In the genomic region with DNA sequence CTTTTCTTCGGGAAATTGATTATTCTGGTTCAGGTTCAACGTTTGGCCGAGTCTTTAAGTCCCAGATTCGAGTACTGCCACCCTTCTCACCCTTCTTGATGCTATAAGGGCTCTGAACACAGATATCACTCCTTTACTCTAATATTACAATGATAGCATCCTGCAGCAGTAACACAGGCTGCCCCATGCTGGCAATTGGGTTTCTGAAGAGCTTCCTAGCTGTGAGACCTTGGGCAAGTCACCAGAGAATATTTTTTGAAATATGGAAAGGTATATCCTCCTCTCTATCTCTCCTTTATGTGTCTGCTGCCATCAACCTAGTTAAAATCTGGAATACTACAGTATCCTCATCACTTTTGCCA, we compare ENCODE assay signal across 8 cellular contexts. TPM values are rescaled to one million over a fixed set of nuclear protein-coding genes. Genes with fewer than 3 reads are reported as not detected.
DNase-seq lines count a peak whose midpoint lies in the region; ATAC-seq, FAIRE-seq and TF ChIP-seq lines count a peak whose summit lies in the region.

No MANE protein-coding gene starts in this region.

- dilution Hi-C loops in keratinocyte (cut with MboI; ENCODE audit: extremely low pct_ligation_motif_present, low sequenced_read_pairs), result no loop called here

- H3F3A ChIP-seq in GM23338 (replicated peaks; ENCODE audit: low read depth) (no peaks in the 10 kb centered on the region), PC-3 (ENCODE audit: low read length, unreplicated experiment) (no peaks in the 10 kb centered on the region)

- peak overlapping the region; percentile 91 for H3K4me3 Mint-ChIP-seq in GM23338

- no peak for DNase-seq in GM23338 (ENCODE audit: low spot score)
- DNase-seq in PC-3, result no peak
- DNase-seq in keratinocyte (ENCODE audit: low read depth, low spot score), result no peak
- DNase-seq in upper lobe of left lung, result no peak
- DNase-seq in cerebellum (ENCODE audit: low spot score), result no peak
- DNase-seq in mucosa of gallbladder (ENCODE audit: low spot score), result no peak
- no peak for DNase-seq in NCI-H748 (lab: John Stamatoyannopoulos, UW; ENCODE audit: unreplicated experiment)

- peak overlapping the region; percentile 70 for H3K4me3 ChIP-seq in GM23338
- H3K4me3 ChIP-seq in PC-3 (ENCODE audit: low read length), result peak overlapping the region; percentile 68
- H3K4me3 ChIP-seq in keratinocyte (ENCODE audit: control insufficient read depth in 2 of 3, extremely low read depth in 1 of 3, insufficient read depth in 2 of 3, low read depth in 1 of 3, low read length in 3 of 3), result peak overlapping the region; percentile 54 to 63 (median 56)
- peak overlapping the region in 3 of 4 donors; percentile 46 to 71 (median 66) for H3K4me3 ChIP-seq in upper lobe of left lung

- no peaks in the 10 kb centered on the region for H4K20me1 ChIP-seq in GM23338 (replicated peaks; ENCODE audit: insufficient read depth)
- H4K20me1 ChIP-seq in PC-3 (ENCODE audit: low read length), result no peaks in the 10 kb centered on the region
- no peaks in the 10 kb centered on the region for H4K20me1 ChIP-seq in keratinocyte (ENCODE audit: control insufficient read depth, extremely low read depth, insufficient read depth, low read length)

- no peaks in the 10 kb centered on the region for H3K36me3 ChIP-seq in GM23338 (ENCODE audit: insufficient read depth)
- no peaks in the 10 kb centered on the region for H3K36me3 ChIP-seq in PC-3 (ENCODE audit: low read depth, low read length)
- H3K36me3 ChIP-seq in keratinocyte (ENCODE audit: control insufficient read depth in 2 of 2, extremely low read depth in 1 of 2, insufficient read depth in 2 of 2, low read length in 2 of 2), result no peaks in the 10 kb centered on the region
- H3K36me3 ChIP-seq in upper lobe of left lung, result no peaks in the 10 kb centered on the region

- no peaks in the 10 kb centered on the region for H3K9me2 ChIP-seq in GM23338 (ENCODE audit: insufficient read depth)
- no peaks in the 10 kb centered on the region for H3K9me2 ChIP-seq in PC-3 (replicated peaks; ENCODE audit: low read length)

- no peaks in the 10 kb centered on the region for H3K27me3 ChIP-seq in GM23338 (ENCODE audit: insufficient read depth)
- H3K27me3 ChIP-seq in PC-3 (ENCODE audit: low read length), result no peaks in the 10 kb centered on the region
- no peaks in the 10 kb centered on the region for H3K27me3 ChIP-seq in keratinocyte (ENCODE audit: control insufficient read depth, extremely low read depth, insufficient read depth, low read length)
- H3K27me3 ChIP-seq in upper lobe of left lung, result no peaks in the 10 kb centered on the region

- intact Hi-C loops in PC-3 (cut with micrococcal nuclease), result no loop called here

- H3K9me3 Mint-ChIP-seq in GM23338, result no peaks in the 10 kb centered on the region; the same call in 2 of the 3 replicates

- TF ChIP-seq CTCF in GM23338 (conservative IDR thresholded peaks at IDR 0.05; ENCODE audit: low read depth in 2 of 2) (no peak), PC-3 (conservative IDR thresholded peaks at IDR 0.05; ENCODE audit: low read depth, low read length) (no peak), keratinocyte (optimal IDR thresholded peaks at IDR 0.05 in 1 of 3, IDR thresholded peaks at IDR 0.05 in 1 of 3, conservative IDR thresholded peaks at IDR 0.05 in 1 of 3; ENCODE audit: extremely low read depth in 1 of 3, insufficient read depth in 2 of 3, low read length in 3 of 3) (no peak), upper lobe of left lung (IDR thresholded peaks at IDR 0.05) (no peak)

- peaks cover 4% of the 10 kb centered on the region; the same call in 1 of the 2 replicates for H3K4me1 ChIP-seq in GM23338 (ENCODE audit: insufficient read depth)
- no peaks in the 10 kb centered on the region for H3K4me1 ChIP-seq in PC-3 (ENCODE audit: insufficient read depth, low read length)
- no peaks in the 10 kb centered on the region for H3K4me1 ChIP-seq in keratinocyte (ENCODE audit: control insufficient read depth, extremely low read depth, insufficient read depth, low read length)
- peaks cover 0 to 2% (median 0%) of the 10 kb centered on the region in 4 donors for H3K4me1 ChIP-seq in upper lobe of left lung

- TF ChIP-seq POLR2A in upper lobe of left lung (IDR thresholded peaks at IDR 0.05), result no peak

- POLR2A ChIA-PET in PC-3 (lab: Charles Lee; ENCODE audit: unreplicated experiment), result no interaction called here

- no peaks in the 10 kb centered on the region for H3K36me3 Mint-ChIP-seq in GM23338 (ENCODE audit: low read depth)

- H3K4me1 Mint-ChIP-seq in GM23338, result peaks cover 12% of the 10 kb centered on the region; the same call in 2 of the 3 replicates

- H3K9ac ChIP-seq in PC-3 (ENCODE audit: low read length) (no peak overlapping the region), keratinocyte (ENCODE audit: control insufficient read depth, extremely low read depth, insufficient read depth, low read length) (no peak overlapping the region)

- ATAC-seq in GM18498 (IDR thresholded peaks at IDR 0.05; ENCODE audit: unreplicated experiment), result peak; percentile 32
- ATAC-seq in GM23338, result no peak
- ATAC-seq in PC-3, result peak; percentile 19; the same call in 1 of the 2 replicates
- no peak for ATAC-seq in upper lobe of left lung (ENCODE audit: low FRiP score in 2 of 2)

- no peak for FAIRE-seq in keratinocyte (lab: Jason Lieb, UNC)

- H3K27me3 Mint-ChIP-seq in GM23338 (ENCODE audit: insufficient read depth, low read depth, poor library complexity), result peaks cover 2% of the 10 kb centered on the region

- peaks cover 16% of the 10 kb centered on the region; the same call in 1 of the 2 replicates for H3K79me2 ChIP-seq in GM23338 (replicated peaks; ENCODE audit: insufficient read depth)
- no peaks in the 10 kb centered on the region for H3K79me2 ChIP-seq in PC-3 (ENCODE audit: low read length)
- no peaks in the 10 kb centered on the region for H3K79me2 ChIP-seq in keratinocyte (ENCODE audit: control insufficient read depth, insufficient read depth, low read length)

- H3K9me3 ChIP-seq in PC-3 (ENCODE audit: low read length) (no peaks in the 10 kb centered on the region), keratinocyte (ENCODE audit: control insufficient read depth, low read depth, low read length) (no peaks in the 10 kb centered on the region), upper lobe of left lung (no peaks in the 10 kb centered on the region)

- H2AFZ ChIP-seq in GM23338 (peak overlapping the region; percentile 83), PC-3 (ENCODE audit: low read length) (peak overlapping the region; percentile 92), keratinocyte (ENCODE audit: control insufficient read depth, low read length) (peak overlapping the region; percentile 90)

- no peaks in the 10 kb centered on the region for H3K9me1 ChIP-seq in keratinocyte (ENCODE audit: control insufficient read depth, extremely low read depth, insufficient read depth, low read length)

- WGBS in upper lobe of left lung, 2 donors, result 10% methylated on average over 4 of the region's 4 CpGs; no CpG with 5 or more reads in 1 of the 2 donors

- CTCF ChIA-PET in PC-3 (lab: Charles Lee), result no interaction called here

- BruUV-seq in PC-3 (replicated peaks; lab: Mats Ljungman, UMichigan), result no TSS peak

- H3K4me2 ChIP-seq in GM23338 (no peak overlapping the region), PC-3 (ENCODE audit: low read length) (peak overlapping the region; percentile 76), keratinocyte (ENCODE audit: control insufficient read depth, extremely low read depth, insufficient read depth, low read depth, low read length) (peak overlapping the region; percentile 67)

- H3K27ac ChIP-seq in GM23338 (ENCODE audit: low read depth) (no peak overlapping the region), PC-3 (ENCODE audit: low read length) (no peak overlapping the region), keratinocyte (ENCODE audit: control insufficient read depth, insufficient read depth, low read length) (no peak overlapping the region), upper lobe of left lung (peak overlapping the region in 1 of 4 donors; percentile 32)

- H3K27ac Mint-ChIP-seq in GM23338, result no peak overlapping the region

- TF ChIP-seq EP300 in upper lobe of left lung (IDR thresholded peaks at IDR 0.05), result no peak

TF ChIP-seq in GM23338, 12 proteins besides CTCF, POLR2A, EP300 and RAD21:
- TF ChIP-seq, protein P1, sequence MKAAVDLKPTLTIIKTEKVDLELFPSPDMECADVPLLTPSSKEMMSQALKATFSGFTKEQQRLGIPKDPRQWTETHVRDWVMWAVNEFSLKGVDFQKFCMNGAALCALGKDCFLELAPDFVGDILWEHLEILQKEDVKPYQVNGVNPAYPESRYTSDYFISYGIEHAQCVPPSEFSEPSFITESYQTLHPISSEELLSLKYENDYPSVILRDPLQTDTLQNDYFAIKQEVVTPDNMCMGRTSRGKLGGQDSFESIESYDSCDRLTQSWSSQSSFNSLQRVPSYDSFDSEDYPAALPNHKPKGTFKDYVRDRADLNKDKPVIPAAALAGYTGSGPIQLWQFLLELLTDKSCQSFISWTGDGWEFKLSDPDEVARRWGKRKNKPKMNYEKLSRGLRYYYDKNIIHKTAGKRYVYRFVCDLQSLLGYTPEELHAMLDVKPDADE (IDR thresholded peaks at IDR 0.05), result no peak
- no peak for TF ChIP-seq ZNF331 (CRISPR knock-in tag; IDR thresholded peaks at IDR 0.05; ENCODE audit: low read depth)

RNA-seq across cellular contexts. Expression of a gene that starts 0.3 kb away (rescaled TPM):
- 2.8 and 8.8 TPM in 2 replicates for total RNA-seq in GM23338 (2014; rRNA removed; shearing (Covaris generic))
- 3.4 and 5.6 TPM in 2 replicates for polyA plus RNA-seq in GM23338 (2016; fragmentation: Nextera tagmentation; extraction: Ambion mirVana)
- total RNA-seq in PC-3 (2014; rRNA removed), result 0.46 and 0.87 TPM in 2 replicates
- 0.99 to 1.1 TPM (median 1.1 TPM) in 3 replicates for polyA plus RNA-seq in keratinocyte
- 0.59 TPM for polyA plus RNA-seq in keratinocyte (2011; ENCODE audit: low read depth)
- 0.62 and 1.0 TPM in 2 replicates for polyA plus RNA-seq in keratinocyte (2011; cell fraction: cytosol; rRNA removed)
- 0.55 and 1.0 TPM in 2 replicates for polyA plus RNA-seq in keratinocyte (2011; cell fraction: nucleus; rRNA removed)
- 0.58 and 0.64 TPM in 2 replicates for polyA plus RNA-seq in keratinocyte (2012; ENCODE audit: low replicate concordance)
- polyA minus RNA-seq in keratinocyte, result 0.59 to 3.9 TPM (median 3.5 TPM) in 3 replicates
- not detected for polyA minus RNA-seq in keratinocyte (2011; cell fraction: cytosol; rRNA and poly(A)+ RNA removed)
- polyA minus RNA-seq in keratinocyte (2011; cell fraction: nucleus; rRNA and poly(A)+ RNA removed), result 1.5 and 6.1 TPM in 2 replicates
- 1 to 10 TPM in 5 of 6 donors, not detected in 1; 2.3 to 4.2 (median 2.3) TPM for total RNA-seq in upper lobe of left lung
- 6.4 TPM for total RNA-seq in cerebellum
- total RNA-seq in mucosa of gallbladder, result 3.4 TPM

Comparison
In these comparisons a context has a peak if more than half of its experiments do, and no peak if none do; other contexts are left out.
1. ATAC-seq: peak in GM18498 (single experiment) and PC-3 (single experiment); none in GM23338 (single experiment) and upper lobe of left lung (0 of 2).
2. Peak in every context shown above with its lines, with median percentiles within 50 percentile points of each other: H2AFZ ChIP-seq and H3K4me3 ChIP-seq.